In the genomic region with DNA sequence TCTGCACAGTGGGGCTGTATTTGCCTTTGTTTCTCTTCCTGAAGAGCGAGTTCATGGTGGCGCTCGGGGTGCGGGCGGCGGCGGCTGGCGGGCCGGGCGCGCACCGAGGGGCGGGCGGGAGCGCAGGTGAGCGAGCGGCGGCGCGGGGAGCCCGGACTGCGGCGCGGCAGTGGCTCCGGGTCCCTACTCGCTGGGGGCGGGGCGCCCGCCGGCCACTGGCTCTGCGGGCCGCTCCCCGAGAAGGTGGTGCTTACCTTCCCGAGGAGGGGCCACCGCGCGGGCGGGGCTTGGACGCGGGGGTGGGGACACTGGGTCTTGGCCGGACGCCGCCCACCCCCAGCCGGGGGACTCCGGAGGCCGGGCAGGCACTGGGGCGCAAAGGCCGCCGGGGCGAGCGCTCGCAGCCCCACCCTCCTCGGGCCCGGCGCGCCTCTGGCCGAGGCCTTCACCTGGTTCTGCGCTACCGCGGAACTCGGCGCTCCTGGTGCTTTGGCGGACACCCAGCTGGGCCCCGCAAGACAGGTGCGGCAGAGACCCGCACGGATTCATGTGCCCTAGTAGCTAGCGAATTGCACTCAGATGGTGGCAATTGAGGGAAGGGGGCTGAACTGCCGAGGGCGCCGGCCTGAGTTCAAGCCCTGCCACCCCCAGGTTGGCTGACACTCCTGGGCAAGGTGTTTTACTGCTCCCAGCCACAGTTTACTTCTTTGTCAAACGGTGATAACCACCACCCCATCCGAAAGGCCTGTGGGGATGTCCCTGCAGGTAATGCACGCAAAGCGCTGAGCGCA, we compare ENCODE assay signal across 8 cellular contexts. TPM values are rescaled to one million over a fixed set of nuclear protein-coding genes. Genes with fewer than 3 reads are reported as not detected.
DNase-seq lines count a peak whose midpoint lies in the region; ATAC-seq and TF ChIP-seq lines count a peak whose summit lies in the region.

A gene with protein sequence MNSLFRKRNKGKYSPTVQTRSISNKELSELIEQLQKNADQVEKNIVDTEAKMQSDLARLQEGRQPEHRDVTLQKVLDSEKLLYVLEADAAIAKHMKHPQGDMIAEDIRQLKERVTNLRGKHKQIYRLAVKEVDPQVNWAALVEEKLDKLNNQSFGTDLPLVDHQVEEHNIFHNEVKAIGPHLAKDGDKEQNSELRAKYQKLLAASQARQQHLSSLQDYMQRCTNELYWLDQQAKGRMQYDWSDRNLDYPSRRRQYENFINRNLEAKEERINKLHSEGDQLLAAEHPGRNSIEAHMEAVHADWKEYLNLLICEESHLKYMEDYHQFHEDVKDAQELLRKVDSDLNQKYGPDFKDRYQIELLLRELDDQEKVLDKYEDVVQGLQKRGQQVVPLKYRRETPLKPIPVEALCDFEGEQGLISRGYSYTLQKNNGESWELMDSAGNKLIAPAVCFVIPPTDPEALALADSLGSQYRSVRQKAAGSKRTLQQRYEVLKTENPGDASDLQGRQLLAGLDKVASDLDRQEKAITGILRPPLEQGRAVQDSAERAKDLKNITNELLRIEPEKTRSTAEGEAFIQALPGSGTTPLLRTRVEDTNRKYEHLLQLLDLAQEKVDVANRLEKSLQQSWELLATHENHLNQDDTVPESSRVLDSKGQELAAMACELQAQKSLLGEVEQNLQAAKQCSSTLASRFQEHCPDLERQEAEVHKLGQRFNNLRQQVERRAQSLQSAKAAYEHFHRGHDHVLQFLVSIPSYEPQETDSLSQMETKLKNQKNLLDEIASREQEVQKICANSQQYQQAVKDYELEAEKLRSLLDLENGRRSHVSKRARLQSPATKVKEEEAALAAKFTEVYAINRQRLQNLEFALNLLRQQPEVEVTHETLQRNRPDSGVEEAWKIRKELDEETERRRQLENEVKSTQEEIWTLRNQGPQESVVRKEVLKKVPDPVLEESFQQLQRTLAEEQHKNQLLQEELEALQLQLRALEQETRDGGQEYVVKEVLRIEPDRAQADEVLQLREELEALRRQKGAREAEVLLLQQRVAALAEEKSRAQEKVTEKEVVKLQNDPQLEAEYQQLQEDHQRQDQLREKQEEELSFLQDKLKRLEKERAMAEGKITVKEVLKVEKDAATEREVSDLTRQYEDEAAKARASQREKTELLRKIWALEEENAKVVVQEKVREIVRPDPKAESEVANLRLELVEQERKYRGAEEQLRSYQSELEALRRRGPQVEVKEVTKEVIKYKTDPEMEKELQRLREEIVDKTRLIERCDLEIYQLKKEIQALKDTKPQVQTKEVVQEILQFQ (N-terminal part only) (minus strand): TSS at position 158 of the 791 bp plus-strand sequence. CDS start 103 bp downstream, at position 55.

- H3K4me1 ChIP-seq in DOHH2 (ENCODE audit: control insufficient read depth, low read length) (peaks cover 6% of the 10 kb centered on the region; the same call in 1 of the 2 replicates), iPS-20b (ENCODE audit: insufficient read depth, low read length) (peaks cover 3% of the 10 kb centered on the region; the same call in 1 of the 2 replicates), Karpas-422 (ENCODE audit: low read length) (no peaks in the 10 kb centered on the region)

- H3K79me2 ChIP-seq in DOHH2 (ENCODE audit: control insufficient read depth, low read length) (no peaks in the 10 kb centered on the region), Karpas-422 (ENCODE audit: low read length) (no peaks in the 10 kb centered on the region)

- H3K27me3 ChIP-seq in DOHH2 (ENCODE audit: control insufficient read depth, low read length) (peaks cover 25% of the 10 kb centered on the region), iPS-20b (ENCODE audit: insufficient read depth, low read length) (peaks cover 26% of the 10 kb centered on the region; the same call in 1 of the 2 replicates), Karpas-422 (ENCODE audit: low read length) (no peaks in the 10 kb centered on the region)

- H3K9me3 ChIP-seq in DOHH2 (ENCODE audit: control insufficient read depth, insufficient read depth, low read length) (no peaks in the 10 kb centered on the region), iPS-20b (ENCODE audit: insufficient read depth, low read depth, low read length) (no peaks in the 10 kb centered on the region), Karpas-422 (ENCODE audit: low read length) (no peaks in the 10 kb centered on the region)

- H2AFZ ChIP-seq in Karpas-422 (ENCODE audit: low read length) = no peak within 1 kb of the TSS

- H3K36me3 ChIP-seq in DOHH2 (ENCODE audit: control insufficient read depth, low read length) (no peaks in the 10 kb centered on the region), iPS-20b (ENCODE audit: insufficient read depth, low read depth, low read length) (no peaks in the 10 kb centered on the region), Karpas-422 (ENCODE audit: insufficient read depth, low read length) (no peaks in the 10 kb centered on the region)

- peak within 1 kb of the TSS; percentile 77; the same call in 1 of the 2 replicates for H3K9ac ChIP-seq in iPS-20b (ENCODE audit: low read depth, low read length)
- H3K9ac ChIP-seq in Karpas-422 (ENCODE audit: low read length) = no peak within 1 kb of the TSS

- DNase-seq in NCI-H1105 treated with DMSO at 0.1 percent for 48 hours (lab: John Stamatoyannopoulos, UW) (peak; percentile 67), astrocyte of the hippocampus (ENCODE audit: low read depth, low spot score) (peak; percentile 69), Karpas-422 (no peak)

- H3K4me2 ChIP-seq in DOHH2 (ENCODE audit: low read length) = peak within 1 kb of the TSS; percentile 53
- H3K4me2 ChIP-seq in Karpas-422 (ENCODE audit: low read depth, low read length, poor library complexity, severe bottlenecking) = no peak within 1 kb of the TSS

- no peaks in the 10 kb centered on the region for H3K9me2 ChIP-seq in DOHH2 (replicated peaks; ENCODE audit: control insufficient read depth, low read length)
- no peaks in the 10 kb centered on the region for H3K9me2 ChIP-seq in Karpas-422 (replicated peaks; ENCODE audit: insufficient read depth, low read length)

- H4K20me1 ChIP-seq in DOHH2 (ENCODE audit: control insufficient read depth, insufficient read depth, low read depth, low read length) (no peaks in the 10 kb centered on the region), Karpas-422 (ENCODE audit: insufficient read depth, low read depth, low read length) (no peaks in the 10 kb centered on the region)

- no peaks in the 10 kb centered on the region for H3F3A ChIP-seq in DOHH2 (ENCODE audit: control insufficient read depth, insufficient read depth)

- no peak for ATAC-seq in HG03039 (IDR thresholded peaks at IDR 0.05; ENCODE audit: unreplicated experiment)
- ATAC-seq in HG02610 (IDR thresholded peaks at IDR 0.05; ENCODE audit: unreplicated experiment) = no peak

- peak within 1 kb of the TSS; percentile 22; the same call in 1 of the 2 replicates for H3K4me3 ChIP-seq in DOHH2 (ENCODE audit: low read length)
- peak within 1 kb of the TSS; percentile 77 for H3K4me3 ChIP-seq in iPS-20b (ENCODE audit: low read length)
- peak within 1 kb of the TSS; percentile 40 to 87 (median 58) for H3K4me3 ChIP-seq in skin epidermis
- H3K4me3 ChIP-seq in Karpas-422 (ENCODE audit: low read length) = no peak within 1 kb of the TSS

- TF ChIP-seq CTCF in DOHH2 (IDR thresholded peaks at IDR 0.05; ENCODE audit: low read depth, low read length, poor library complexity, severe bottlenecking) = no peak

- H3K27ac ChIP-seq in DOHH2 (ENCODE audit: low read depth, low read length) (no peak within 1 kb of the TSS), iPS-20b (ENCODE audit: low read length) (no peak within 1 kb of the TSS), skin epidermis (peak within 1 kb of the TSS in 20 of 21 experiments; percentile 1 to 94 (median 84)), Karpas-422 (ENCODE audit: low read length) (no peak within 1 kb of the TSS)

RNA-seq across cellular contexts. Expression of the gene that starts here (rescaled TPM):
- total RNA-seq in Karpas-422 (2014; rRNA removed; shearing (Covaris generic); ENCODE audit: low replicate concordance) = not detected in 2 replicates

Comparison
In these comparisons a context has a peak if more than half of its experiments do, and no peak if none do; other contexts are left out.
1. H3K27ac ChIP-seq: peak in skin epidermis (20 of 21); none in DOHH2 (single experiment), iPS-20b (single experiment) and Karpas-422 (single experiment).